Comparison of ENCODE assay signal across 12 cellular contexts in the genomic region with DNA sequence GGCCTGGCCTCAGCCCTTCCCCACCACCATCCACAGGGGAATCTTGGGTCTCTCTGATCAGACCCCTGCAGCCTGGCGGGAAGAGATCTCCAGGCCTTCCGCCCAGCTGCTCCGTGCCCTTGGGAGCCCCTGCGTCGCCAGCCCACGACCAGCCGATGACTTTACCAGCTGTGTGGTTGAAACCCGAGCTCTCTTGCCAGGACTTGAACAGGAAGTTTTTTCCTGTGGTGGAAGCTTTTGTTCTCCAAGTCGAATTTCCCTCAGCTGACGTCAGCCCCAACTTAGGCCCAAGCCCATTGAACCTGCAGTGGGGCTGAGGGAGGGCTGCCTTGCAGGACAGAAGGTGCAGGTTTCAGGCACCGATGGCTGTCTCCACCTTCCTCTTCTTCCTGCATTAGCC. TPM values are rescaled to one million over a fixed set of nuclear protein-coding genes. Genes with fewer than 3 reads are reported as not detected.
DNase-seq lines count a peak whose midpoint lies in the region; TF ChIP-seq lines count a peak whose summit lies in the region.
"Had no signal": no experiment of that assay in that cellular context is flagged by ENCODE, and none has a peak within 500 bp of the region (broad histone marks: within the 10 kb centered on the region; RNA-seq: fewer than 3 reads in every experiment).

No MANE protein-coding gene starts in this region.

- H3K36me3 Mint-ChIP-seq in nephron (ENCODE audit: low read depth), result no peaks in the 10 kb centered on the region

- H3K27me3 Mint-ChIP-seq in nephron (ENCODE audit: low read depth), result peaks cover 4% of the 10 kb centered on the region

- DNase-seq in ELF-1 (ENCODE audit: low read depth, low spot score) (peak; percentile 87), NCI-H510A treated with DMSO at 0.1 percent for 48 hours (lab: John Stamatoyannopoulos, UW) (peak; percentile 28), epithelial cell of prostate (ENCODE audit: low read depth, low spot score) (peak; percentile 85), NCI-H2196 (lab: John Stamatoyannopoulos, UW; ENCODE audit: unreplicated experiment) (no peak), putamen (ENCODE audit: low spot score) (no peak), occipital lobe (lab: John Stamatoyannopoulos, UW) (no peak), NCI-H2081 treated with DMSO at 0.1 percent for 48 hours (lab: John Stamatoyannopoulos, UW) (no peak)
- DNase-seq: activated T-cell treated with anti-CD3 and anti-CD28 coated beads, Interleukin-2, amount 50 U/mL, for 72 hours; COR-L47; effector memory CD4-positive, alpha-beta T cell; NCI-H526 treated with DMSO at 0.1 percent for 48 hours had no signal

- H3K4me3 Mint-ChIP-seq in nephron, result no peak overlapping the region
- H3K4me3 Mint-ChIP-seq: activated T-cell treated with anti-CD3 and anti-CD28 coated beads, Interleukin-2, amount 50 U/mL, for 72 hours had no signal

- H3K4me1 Mint-ChIP-seq in nephron, result peaks cover 39% of the 10 kb centered on the region

- no peak for TF ChIP-seq CTCF in nephron (IDR thresholded peaks at IDR 0.05; ENCODE audit: unreplicated experiment in 3 of 3)

- no peaks in the 10 kb centered on the region for H3K9me3 Mint-ChIP-seq in nephron
- H3K9me3 Mint-ChIP-seq: activated T-cell treated with anti-CD3 and anti-CD28 coated beads, Interleukin-2, amount 50 U/mL, for 72 hours had no signal

- peak overlapping the region; percentile 39 to 48 (median 42) for H3K27ac Mint-ChIP-seq in nephron
- H3K27ac Mint-ChIP-seq: activated T-cell treated with anti-CD3 and anti-CD28 coated beads, Interleukin-2, amount 50 U/mL, for 72 hours had no signal

- H3K27ac ChIP-seq in epithelial cell of prostate, result no peak overlapping the region

RNA-seq across cellular contexts. Expression of gene SMAD3, which starts 51.7 kb away (rescaled TPM):
- total RNA-seq in occipital lobe, result 2.5 TPM

Comparison
In these comparisons a context has a peak if more than half of its experiments do, and no peak if none do; other contexts are left out.
1. DNase-seq: peak in ELF-1 (single experiment), NCI-H510A treated with DMSO at 0.1 percent for 48 hours (single experiment) and epithelial cell of prostate (single experiment); none in NCI-H2196 (single experiment), putamen (single experiment), occipital lobe (single experiment) and NCI-H2081 treated with DMSO at 0.1 percent for 48 hours (single experiment).